23 cellular contexts compared by ENCODE assay signal in genomic region chr21:39188521-39189139, GRCh38. TPM values are rescaled to one million over a fixed set of nuclear protein-coding genes. Genes with fewer than 3 reads are reported as not detected.
DNase-seq lines count a peak whose midpoint lies in the region; ATAC-seq, FAIRE-seq and TF ChIP-seq lines count a peak whose summit lies in the region.
"Had no signal": no experiment of that assay in that cellular context is flagged by ENCODE, and none has a peak within 500 bp of the region (broad histone marks: within the 10 kb centered on the region; RNA-seq: fewer than 3 reads in every experiment).

No MANE protein-coding gene starts in this region.

- no peak overlapping the region for H3K4me2 ChIP-seq in IMR-90 (ENCODE audit: low read depth, low read length)
- H3K4me2 ChIP-seq in mesenchymal stem cell (ENCODE audit: low read length, poor library complexity, severe bottlenecking): no peak overlapping the region

- H2BK15ac ChIP-seq in IMR-90 (ENCODE audit: low read depth, low read length): no peak overlapping the region
- H2BK15ac ChIP-seq in mesenchymal stem cell (ENCODE audit: low read depth, poor library complexity, severe bottlenecking): no peak overlapping the region

- no peak for TF ChIP-seq RAD21 in IMR-90 (IDR thresholded peaks at IDR 0.05; ENCODE audit: low read length)

- no peak overlapping the region for H3K56ac ChIP-seq in IMR-90 (ENCODE audit: extremely low read depth, insufficient read depth, low read length)

- H3K27me3 ChIP-seq in IMR-90 (ENCODE audit: control insufficient read depth, insufficient read depth, low read length) (no peaks in the 10 kb centered on the region), mesenchymal stem cell (ENCODE audit: control insufficient read depth in 1 of 2, insufficient read depth in 1 of 2, low read length in 2 of 2) (no peaks in the 10 kb centered on the region), small intestine (ENCODE audit: control insufficient read depth in 2 of 2, insufficient read depth in 2 of 2, low read length in 2 of 2) (no peaks in the 10 kb centered on the region)
- H3K27me3 ChIP-seq: heart right ventricle, pancreas, right lobe of liver had no signal

- H4K91ac ChIP-seq in IMR-90 (ENCODE audit: insufficient read depth, low read depth, low read length) (no peak overlapping the region), mesenchymal stem cell (ENCODE audit: low read length) (no peak overlapping the region)

- DNase-seq in DMS79 treated with DMSO at 0.1 percent for 48 hours (lab: John Stamatoyannopoulos, UW) (peak; percentile 40), IMR-90 (no peak), nephron progenitor cell (no peak), mesenchymal stem cell (no peak), small intestine (no peak), superior temporal gyrus (ENCODE audit: extremely low spot score) (no peak)
- DNase-seq in activated T-helper 2 cell treated with anti-CD3 and anti-CD28 coated beads, Interferon-gamma antibody, Interleukin-2, Interleukin-4, amounts not matched to agents 10 μg/mL and 5 μg/mL and 100 μg/mL, durations not matched to agents 14 hours and 24 hours and 36 hours (ENCODE audit: low spot score): no peak
- DNase-seq: activated CD4-positive, alpha-beta T cell treated with anti-CD3 and anti-CD28 coated beads, Interleukin-2, amount 50 U/mL, for 48 hours; AML-193; GDM1; heart right ventricle; NCI-H1694; NCI-H526; pancreas; right lobe of liver; stimulated activated naive CD4-positive, alpha-beta T cell; T-helper 1 cell had no signal

- in situ Hi-C loops in IMR-90 (cut with MboI; ENCODE audit: low sequenced_read_pairs): no loop called here

- H3K36me3 Mint-ChIP-seq in activated T-helper 2 cell treated with anti-CD3 and anti-CD28 coated beads, Interferon-gamma antibody, Interleukin-2, Interleukin-4, amounts not matched to agents 10 μg/mL and 5 μg/mL and 100 μg/mL, durations not matched to agents 14 hours and 24 hours and 36 hours (ENCODE audit: low read depth): peaks cover 39% of the 10 kb centered on the region
- peaks cover 8% of the 10 kb centered on the region for H3K36me3 Mint-ChIP-seq in nephron progenitor cell (ENCODE audit: low read depth)
- H3K36me3 Mint-ChIP-seq: type B pancreatic cell had no signal

- no peak for FAIRE-seq in small intestine (lab: Jason Lieb, UNC)
- FAIRE-seq: pancreas had no signal

- no peak overlapping the region for H3K4ac ChIP-seq in IMR-90 (ENCODE audit: low read depth, low read length)
- no peak overlapping the region for H3K4ac ChIP-seq in mesenchymal stem cell (ENCODE audit: low read depth in 1 of 2, low read length in 2 of 2)

- no peak for TF ChIP-seq POLR2A in IMR-90 (IDR thresholded peaks at IDR 0.05; ENCODE audit: low read depth, low read length)

- ATAC-seq in IMR-90 (ENCODE audit: low read depth): no peak
- ATAC-seq in GM18519 (IDR thresholded peaks at IDR 0.05; ENCODE audit: low FRiP score, unreplicated experiment): no peak
- ATAC-seq: heart right ventricle, pancreas, right lobe of liver had no signal

- H3K23ac ChIP-seq in IMR-90 (ENCODE audit: low read depth, low read length) (peak overlapping the region; percentile 56; the same call in 1 of the 2 replicates), mesenchymal stem cell (ENCODE audit: low read length in 2 of 2) (no peak overlapping the region)

- TF ChIP-seq CTCF in IMR-90 (conservative IDR thresholded peaks at IDR 0.05; ENCODE audit: low read depth, low read length): no peak
- TF ChIP-seq CTCF in nephron progenitor cell (IDR thresholded peaks at IDR 0.05): no peak

- CTCF ChIA-PET in IMR-90 (lab: Yijun Ruan, JAX): no interaction called here

- H3K9me1 ChIP-seq in IMR-90 (ENCODE audit: insufficient read depth, low read length): peaks cover 4% of the 10 kb centered on the region

- peak overlapping the region; percentile 7 for H3K27ac Mint-ChIP-seq in activated T-helper 2 cell treated with anti-CD3 and anti-CD28 coated beads, Interferon-gamma antibody, Interleukin-2, Interleukin-4, amounts not matched to agents 10 μg/mL and 5 μg/mL and 100 μg/mL, durations not matched to agents 14 hours and 24 hours and 36 hours
- H3K27ac Mint-ChIP-seq in nephron progenitor cell: peak overlapping the region; percentile 90
- H3K27ac Mint-ChIP-seq: activated naive CD4-positive, alpha-beta T cell treated with anti-CD3 and anti-CD28 coated beads, Interleukin-2, amount 50 U/mL, for 24 hours; type B pancreatic cell had no signal

- H3K14ac ChIP-seq in IMR-90 (replicated peaks; ENCODE audit: low read depth, low read length) (no peak overlapping the region), mesenchymal stem cell (ENCODE audit: low read length in 2 of 2) (no peak overlapping the region)

- no peak overlapping the region for H2BK5ac ChIP-seq in IMR-90 (ENCODE audit: low read depth, low read length, poor library complexity, severe bottlenecking)
- H2BK5ac ChIP-seq in mesenchymal stem cell (ENCODE audit: low read depth, low read length, poor library complexity, severe bottlenecking): no peak overlapping the region

- H3K4me3 Mint-ChIP-seq in activated T-helper 2 cell treated with anti-CD3 and anti-CD28 coated beads, Interferon-gamma antibody, Interleukin-2, Interleukin-4, amounts not matched to agents 10 μg/mL and 5 μg/mL and 100 μg/mL, durations not matched to agents 14 hours and 24 hours and 36 hours (ENCODE audit: low read depth): no peak overlapping the region
- H3K4me3 Mint-ChIP-seq in nephron progenitor cell: no peak overlapping the region
- H3K4me3 Mint-ChIP-seq: activated naive CD4-positive, alpha-beta T cell treated with anti-CD3 and anti-CD28 coated beads, Interleukin-2, amount 50 U/mL, for 24 hours; type B pancreatic cell had no signal

- H4K8ac ChIP-seq in IMR-90 (ENCODE audit: low read depth in 2 of 2, low read length in 2 of 2) (no peak overlapping the region), mesenchymal stem cell (ENCODE audit: low read length) (no peak overlapping the region)

- H2AK9ac ChIP-seq in IMR-90 (replicated peaks; ENCODE audit: low read depth, low read length, poor library complexity): no peak overlapping the region

- no peak overlapping the region for H4K5ac ChIP-seq in IMR-90 (ENCODE audit: low read depth, low read length)

- H3K9me3 ChIP-seq in IMR-90 (ENCODE audit: control insufficient read depth, insufficient read depth, low read length) (no peaks in the 10 kb centered on the region), mesenchymal stem cell (ENCODE audit: control insufficient read depth, low read length) (no peaks in the 10 kb centered on the region), small intestine (ENCODE audit: control insufficient read depth, low read depth) (no peaks in the 10 kb centered on the region)
- H3K9me3 ChIP-seq: heart right ventricle, pancreas, right lobe of liver had no signal

- no peak overlapping the region for H3K18ac ChIP-seq in IMR-90 (ENCODE audit: low read depth, low read length)
- H3K18ac ChIP-seq in mesenchymal stem cell (ENCODE audit: low read depth in 1 of 2, low read length in 2 of 2): no peak overlapping the region

- dilution Hi-C loops in IMR-90 (cut with HindIII; ENCODE audit: low sequenced_read_pairs, unreplicated experiment): no loop called here

- H3K4me1 ChIP-seq in IMR-90 (ENCODE audit: control insufficient read depth, insufficient read depth, low read length) (peaks cover 4% of the 10 kb centered on the region; the same call in 1 of the 2 replicates), mesenchymal stem cell (ENCODE audit: control insufficient read depth, insufficient read depth, low read depth, low read length) (no peaks in the 10 kb centered on the region), small intestine (ENCODE audit: control insufficient read depth in 2 of 2, insufficient read depth in 1 of 2, low read depth in 1 of 2, low read length in 1 of 2) (no peaks in the 10 kb centered on the region)

- H2AK5ac ChIP-seq in IMR-90 (ENCODE audit: low read depth, low read length): no peak overlapping the region
- no peak overlapping the region for H2AK5ac ChIP-seq in mesenchymal stem cell (ENCODE audit: low read length, severe bottlenecking)

- H2BK20ac ChIP-seq in IMR-90 (ENCODE audit: low read depth, low read length): no peak overlapping the region

- H4K20me1 ChIP-seq in IMR-90 (ENCODE audit: insufficient read depth, low read length): peaks cover 7% of the 10 kb centered on the region; the same call in 1 of the 2 replicates

- intact Hi-C loops in IMR-90 (cut with micrococcal nuclease): no loop called here
- intact Hi-C loops in activated T-helper 2 cell treated with anti-CD3 and anti-CD28 coated beads, Interferon-gamma antibody, Interleukin-2, Interleukin-4, amounts not matched to agents 10 μg/mL and 5 μg/mL and 100 μg/mL, durations not matched to agents 14 hours and 24 hours and 36 hours (cut with micrococcal nuclease): loop anchor here (5.0 to 10.0 kb wide), 3 partner anchors 34 to 354 kb away; no protein-coding TSS in a partner anchor

- no peak overlapping the region for H2AFZ ChIP-seq in IMR-90 (replicated peaks; ENCODE audit: low read length, poor library complexity)
- H2AFZ ChIP-seq in mesenchymal stem cell (ENCODE audit: low read depth, low read length): no peak overlapping the region

- H3K4me3 ChIP-seq in IMR-90 (ENCODE audit: insufficient read depth, low read depth, low read length): no peak overlapping the region
- no peak overlapping the region for H3K4me3 ChIP-seq in mesenchymal stem cell (ENCODE audit: insufficient read depth in 1 of 2, low read depth in 1 of 2, low read length in 2 of 2)
- no peak overlapping the region for H3K4me3 ChIP-seq in small intestine (ENCODE audit: low read depth in 1 of 2, low read length in 2 of 2)
- H3K4me3 ChIP-seq: heart right ventricle, pancreas, right lobe of liver had no signal

- H3K9me3 Mint-ChIP-seq in activated T-helper 2 cell treated with anti-CD3 and anti-CD28 coated beads, Interferon-gamma antibody, Interleukin-2, Interleukin-4, amounts not matched to agents 10 μg/mL and 5 μg/mL and 100 μg/mL, durations not matched to agents 14 hours and 24 hours and 36 hours: no peaks in the 10 kb centered on the region
- no peaks in the 10 kb centered on the region for H3K9me3 Mint-ChIP-seq in nephron progenitor cell
- H3K9me3 Mint-ChIP-seq: activated naive CD4-positive, alpha-beta T cell treated with anti-CD3 and anti-CD28 coated beads, Interleukin-2, amount 50 U/mL, for 24 hours; brain; type B pancreatic cell had no signal

- no TSS peak for BruUV-seq in IMR-90 (replicated peaks; lab: Mats Ljungman, UMichigan)

- no peak overlapping the region for H2BK12ac ChIP-seq in mesenchymal stem cell (ENCODE audit: low read length in 2 of 2)

- POLR2A ChIA-PET in IMR-90 (lab: Charles Lee; ENCODE audit: unreplicated experiment): no interaction called here

- H3K9ac ChIP-seq in IMR-90 (ENCODE audit: low read depth, low read length) (no peak overlapping the region), mesenchymal stem cell (ENCODE audit: low read length) (no peak overlapping the region)

- no peaks in the 10 kb centered on the region for H3K27me3 Mint-ChIP-seq in activated T-helper 2 cell treated with anti-CD3 and anti-CD28 coated beads, Interferon-gamma antibody, Interleukin-2, Interleukin-4, amounts not matched to agents 10 μg/mL and 5 μg/mL and 100 μg/mL, durations not matched to agents 14 hours and 24 hours and 36 hours (ENCODE audit: low read depth)
- no peaks in the 10 kb centered on the region for H3K27me3 Mint-ChIP-seq in nephron progenitor cell (ENCODE audit: low read depth, poor library complexity)
- H3K27me3 Mint-ChIP-seq: activated naive CD4-positive, alpha-beta T cell treated with anti-CD3 and anti-CD28 coated beads, Interleukin-2, amount 50 U/mL, for 24 hours; type B pancreatic cell had no signal

- no peak overlapping the region for H3K27ac ChIP-seq in IMR-90 (ENCODE audit: insufficient read depth, low read length)
- H3K27ac ChIP-seq in mesenchymal stem cell (ENCODE audit: low read length, poor library complexity, severe bottlenecking): no peak overlapping the region
- H3K27ac ChIP-seq in small intestine (ENCODE audit: low read depth in 1 of 2, low read length in 1 of 2): no peak overlapping the region
- H3K27ac ChIP-seq: heart right ventricle, HL-60, pancreas, right lobe of liver, VCaP had no signal

- no CpG with 5 or more reads among the region's 2 CpGs for WGBS in IMR-90 (ENCODE audit: extremely low coverage in 2 of 2, insufficient read length in 1 of 2), 2 experiments
- 100% methylated on average over 1 of the region's 2 CpGs for WGBS in mesenchymal stem cell
- WGBS in small intestine, 3 donors: 89 to 98% (median 90%) methylated on average over 2 of the region's 2 CpGs

- H3K36me3 ChIP-seq in IMR-90 (ENCODE audit: control insufficient read depth, insufficient read depth, low read length): 0 out of 2 replicates have a peak, but pooled peaks cover 1% of the 10 kb centered on the region
- peaks cover 0 to 31% of the 10 kb centered on the region in 2 experiments for H3K36me3 ChIP-seq in mesenchymal stem cell (ENCODE audit: control insufficient read depth in 1 of 2, insufficient read depth in 2 of 2, low read depth in 1 of 2, low read length in 2 of 2)
- peaks cover 0 to 1% of the 10 kb centered on the region in 2 donors for H3K36me3 ChIP-seq in small intestine (ENCODE audit: control insufficient read depth in 2 of 2, insufficient read depth in 2 of 2, low read length in 2 of 2)

- no peak overlapping the region for H2BK120ac ChIP-seq in IMR-90 (ENCODE audit: low read depth, low read length)
- no peak overlapping the region for H2BK120ac ChIP-seq in mesenchymal stem cell (ENCODE audit: low read depth, low read length)

- H3K79me1 ChIP-seq in IMR-90 (ENCODE audit: low read depth in 1 of 2, low read length in 2 of 2) (peaks cover 0 to 3% of the 10 kb centered on the region in 2 experiments; a peak in 1 of 4 replicates), mesenchymal stem cell (replicated peaks; ENCODE audit: low read length, poor library complexity, severe bottlenecking) (peaks cover 8% of the 10 kb centered on the region)

- H3K4me1 Mint-ChIP-seq in activated T-helper 2 cell treated with anti-CD3 and anti-CD28 coated beads, Interferon-gamma antibody, Interleukin-2, Interleukin-4, amounts not matched to agents 10 μg/mL and 5 μg/mL and 100 μg/mL, durations not matched to agents 14 hours and 24 hours and 36 hours (ENCODE audit: low read depth): peaks cover 51% of the 10 kb centered on the region
- H3K4me1 Mint-ChIP-seq in nephron progenitor cell: peaks cover 49% of the 10 kb centered on the region

RNA-seq across cellular contexts. Expression of gene PSMG1, which starts 5.4 kb away (rescaled TPM):
- total RNA-seq in IMR-90 (2012; rRNA removed): 37.8 and 51.1 TPM in 2 replicates
- 34.6 and 45.4 TPM in 2 replicates for polyA plus RNA-seq in IMR-90 (2012; rRNA removed)
- polyA plus RNA-seq in IMR-90 (2012; cell fraction: cytosol; rRNA removed): 10.1 and 14.3 TPM in 2 replicates
- 1.8 and 29.8 TPM in 2 replicates for polyA plus RNA-seq in IMR-90 (2012; cell fraction: nucleus; rRNA removed; ENCODE audit: low replicate concordance)
- total RNA-seq in activated T-helper 2 cell treated with anti-CD3 and anti-CD28 coated beads, Interferon-gamma antibody, Interleukin-2, Interleukin-4, amounts not matched to agents 10 μg/mL and 5 μg/mL and 100 μg/mL, durations not matched to agents 14 hours and 24 hours and 36 hours: 79.7 and 85.2 TPM in 2 replicates
- polyA plus RNA-seq in mesenchymal stem cell (2013, experiment 1 of 2): 93.2 TPM
- polyA plus RNA-seq in mesenchymal stem cell (2013, experiment 2 of 2): 96.5 TPM
- 10 to 100 TPM; 27.3 to 62.8 (median 34.6) TPM for polyA plus RNA-seq in small intestine
